8 cellular contexts compared by ENCODE assay signal in genomic region chr12:110048242-110049027, GRCh38. TPM values are rescaled to one million over a fixed set of nuclear protein-coding genes. Genes with fewer than 3 reads are reported as not detected.
A peak's percentile ranks its signal among the peaks of the same experiment; 100 is the strongest.
DNase-seq lines count a peak whose midpoint lies in the region; ATAC-seq and TF ChIP-seq lines count a peak whose summit lies in the region.

Gene C12orf76, minus strand, starts transcription at chr12:110048522. Its CDS starts 27 bp downstream, at chr12:110048495.

- H3K36me3 ChIP-seq in ACC112 (ENCODE audit: insufficient read depth, low read length) (no peaks in the 10 kb centered on the region), mammary epithelial cell (ENCODE audit: insufficient read depth, low read length) (no peaks in the 10 kb centered on the region), smooth muscle cell (ENCODE audit: low read depth) (no peaks in the 10 kb centered on the region)

- peak within 1 kb of the TSS; percentile 47 for H3K27ac ChIP-seq in ACC112 (ENCODE audit: low read depth, low read length)
- peak within 1 kb of the TSS; percentile 82 for H3K27ac ChIP-seq in VCaP
- peak within 1 kb of the TSS; percentile 64 for H3K27ac ChIP-seq in mammary epithelial cell (ENCODE audit: insufficient read depth, low read depth, low read length)
- H3K27ac ChIP-seq in smooth muscle cell (ENCODE audit: low read depth) = peak within 1 kb of the TSS; percentile 70

- peak within 1 kb of the TSS; percentile 83 for H3K4me3 ChIP-seq in ACC112 (ENCODE audit: low read depth, low read length)
- H3K4me3 ChIP-seq in mammary epithelial cell (replicated peaks in 1 of 3; ENCODE audit: insufficient read depth in 1 of 3, low read depth in 2 of 3, low read length in 3 of 3) = peak within 1 kb of the TSS; percentile 53 to 89 (median 84)
- H3K4me3 ChIP-seq in smooth muscle cell = peak within 1 kb of the TSS; percentile 81

- peak within 1 kb of the TSS; percentile 93 for H2AFZ ChIP-seq in ACC112 (ENCODE audit: low read length, unreplicated experiment)
- H2AFZ ChIP-seq in mammary epithelial cell (ENCODE audit: low read depth, low read length) = peak within 1 kb of the TSS; percentile 92
- peak within 1 kb of the TSS; percentile 82 for H2AFZ ChIP-seq in smooth muscle cell (ENCODE audit: low read depth)

- TF ChIP-seq CTCF in VCaP (conservative IDR thresholded peaks at IDR 0.05) (no peak), mammary epithelial cell (conservative IDR thresholded peaks at IDR 0.05 in 1 of 2, IDR thresholded peaks at IDR 0.05 in 1 of 2; ENCODE audit: extremely low read depth in 1 of 2, insufficient read depth in 1 of 2, low read depth in 1 of 2, low read length in 2 of 2) (peak in 1 of 2 donors; percentile 9), smooth muscle cell (IDR thresholded peaks at IDR 0.05; ENCODE audit: borderline replicate concordance, insufficient read depth, poor library complexity, severe bottlenecking) (no peak)

- H3K4me2 ChIP-seq in mammary epithelial cell (ENCODE audit: insufficient read depth, low read depth, low read length) = peak within 1 kb of the TSS; percentile 93
- H3K4me2 ChIP-seq in smooth muscle cell = peak within 1 kb of the TSS; percentile 97

- peak; percentile 97 for DNase-seq in NCI-H2196 treated with DMSO at 0.1 percent for 48 hours (lab: John Stamatoyannopoulos, UW; ENCODE audit: unreplicated experiment)
- peak; percentile 96 for DNase-seq in mammary epithelial cell
- peak; percentile 91 for DNase-seq in iPS-NIHi7 (ENCODE audit: extremely low spot score)
- DNase-seq in smooth muscle cell (lab: John Stamatoyannopoulos, UW; ENCODE audit: unreplicated experiment) = peak; percentile 56

- dilution Hi-C loops in mammary epithelial cell (cut with HindIII; ENCODE audit: low sequenced_read_pairs) = no loop called here

- H4K20me1 ChIP-seq in mammary epithelial cell (ENCODE audit: insufficient read depth, low read length) = no peaks in the 10 kb centered on the region
- peaks cover 8% of the 10 kb centered on the region for H4K20me1 ChIP-seq in smooth muscle cell (ENCODE audit: low read depth)

- H3K9ac ChIP-seq in mammary epithelial cell (ENCODE audit: insufficient read depth, low read length) (peak within 1 kb of the TSS; percentile 62), smooth muscle cell (ENCODE audit: low read depth) (peak within 1 kb of the TSS; percentile 59)

- H3F3A ChIP-seq in smooth muscle cell (ENCODE audit: low read depth) = no peaks in the 10 kb centered on the region

- WGBS in mammary epithelial cell (ENCODE audit: low coverage, missing lambda C conversion rate) = 4% methylated on average over 34 of the region's 47 CpGs
- 7% methylated on average over 38 of the region's 47 CpGs for WGBS in smooth muscle cell (ENCODE audit: low lambda C conversion rate)

- CTCF ChIA-PET in mammary epithelial cell (lab: Charles Lee; ENCODE audit: low non-redundant PET) = no interaction called here

- TSS peak; percentile 68 for BruUV-seq in mammary epithelial cell (replicated peaks; lab: Mats Ljungman, UMichigan)

- in situ Hi-C loops in mammary epithelial cell (cut with MboI; ENCODE audit: low sequenced_read_pairs in 2 of 2) = no loop called here

- H3K4me1 ChIP-seq in ACC112 (ENCODE audit: control insufficient read depth, insufficient read depth, low read length, unreplicated experiment) = peaks cover 13% of the 10 kb centered on the region
- H3K4me1 ChIP-seq in mammary epithelial cell (ENCODE audit: insufficient read depth, low read length) = peaks cover 6% of the 10 kb centered on the region
- peaks cover 9% of the 10 kb centered on the region for H3K4me1 ChIP-seq in smooth muscle cell (ENCODE audit: low read depth)

- ATAC-seq in GM18870 (IDR thresholded peaks at IDR 0.05; ENCODE audit: unreplicated experiment) = peak; percentile 96
- ATAC-seq in HG03135 (IDR thresholded peaks at IDR 0.05; ENCODE audit: unreplicated experiment) = peak; percentile 99

- H3K27me3 ChIP-seq in ACC112 (ENCODE audit: insufficient read depth, low read length) = no peaks in the 10 kb centered on the region
- no peaks in the 10 kb centered on the region for H3K27me3 ChIP-seq in mammary epithelial cell (ENCODE audit: insufficient read depth, low read length)
- H3K27me3 ChIP-seq in smooth muscle cell (ENCODE audit: low read depth) = no peaks in the 10 kb centered on the region

- H3K9me3 ChIP-seq in mammary epithelial cell (replicated peaks; ENCODE audit: insufficient read depth, low read length) = no peaks in the 10 kb centered on the region
- no peaks in the 10 kb centered on the region for H3K9me3 ChIP-seq in smooth muscle cell (replicated peaks; ENCODE audit: low read depth)

- H3K79me2 ChIP-seq in ACC112 (ENCODE audit: control insufficient read depth, insufficient read depth, low read length, unreplicated experiment) (peaks cover 24% of the 10 kb centered on the region), mammary epithelial cell (ENCODE audit: insufficient read depth, low read length) (peaks cover 36% of the 10 kb centered on the region), smooth muscle cell (ENCODE audit: low read depth) (peaks cover 33% of the 10 kb centered on the region)

- intact Hi-C loops in mammary epithelial cell (cut with micrococcal nuclease) = no loop called here

RNA-seq across cellular contexts. Expression of gene C12orf76, which starts in this region (rescaled TPM):
- total RNA-seq in mammary epithelial cell (10 to 100 TPM in 1 of 2 donors, 1 to 10 TPM in 1; 5.5 to 10.2 TPM), smooth muscle cell (12.0 and 16.8 TPM in 2 replicates)
- polyA plus RNA-seq in mammary epithelial cell (4.9 TPM), smooth muscle cell (10.0 and 13.9 TPM in 2 replicates)
- polyA minus RNA-seq in mammary epithelial cell = not detected

Comparison
In these comparisons a context has a peak if more than half of its experiments do, and no peak if none do; other contexts are left out.
1. Peak in every context shown above with its lines: DNase-seq, ATAC-seq, H3K4me3 ChIP-seq and H3K27ac ChIP-seq.